In genomic region chr20:49693435-49694171, GRCh38 we compare ENCODE assay signal across 17 cellular contexts. TPM values are rescaled to one million over a fixed set of nuclear protein-coding genes. Genes with fewer than 3 reads are reported as not detected.
DNase-seq lines count a peak whose midpoint lies in the region; ATAC-seq, FAIRE-seq and TF ChIP-seq lines count a peak whose summit lies in the region.
"Had no signal": no experiment of that assay in that cellular context is flagged by ENCODE, and none has a peak within 500 bp of the region (broad histone marks: within the 10 kb centered on the region; RNA-seq: fewer than 3 reads in every experiment).

No MANE protein-coding gene starts in this region.

- 52 to 60% methylated on average over 5 of the region's 5 CpGs for WGBS in body of pancreas, 2 donors
- 90% methylated on average over 5 of the region's 5 CpGs for WGBS in HepG2 (ENCODE audit: low lambda C conversion rate)

- no peak for TF ChIP-seq RAD21 in HepG2 (CRISPR knock-in tag; IDR thresholded peaks at IDR 0.05)

- H3K4me2 ChIP-seq in HepG2 (ENCODE audit: low read depth, low read length), result no peak overlapping the region

- H3K4me3 Mint-ChIP-seq in activated T-cell treated with anti-CD3 and anti-CD28 coated beads, Interleukin-2, amount 50 U/mL, for 24 hours, result no peak overlapping the region
- H3K4me3 Mint-ChIP-seq: activated CD4-positive, alpha-beta memory T cell treated with anti-CD3 and anti-CD28 coated beads, Interleukin-2, amount 10 ng/mL, durations not matched to agents 7 days and 5 days; activated naive CD8-positive, alpha-beta T cell treated with anti-CD3 and anti-CD28 coated beads, Interleukin-2, amount 10 ng/mL, durations not matched to agents 7 days and 5 days; dendritic cell treated with granulocyte-macrophage colony-stimulating factor and Interleukin-4, amounts not matched to agents 40 ng/mL and 50 ng/mL, for 4 days had no signal

- TF ChIP-seq POLR2A in body of pancreas (IDR thresholded peaks at IDR 0.05) (no peak), HepG2 (IDR thresholded peaks at IDR 0.05; ENCODE audit: insufficient read depth in 1 of 2, low read depth in 2 of 2, low read length in 2 of 2) (no peak)

- H4K20me1 ChIP-seq in HepG2 (ENCODE audit: insufficient read depth, low read length), result peaks cover 20% of the 10 kb centered on the region

- no peak for FAIRE-seq in HepG2 (lab: Jason Lieb, UNC)

- H3K4me1 ChIP-seq in body of pancreas (peaks cover 90% of the 10 kb centered on the region), HepG2 (ENCODE audit: insufficient read depth, low read length) (peaks cover 97% of the 10 kb centered on the region)

- no peaks in the 10 kb centered on the region for H3K36me3 ChIP-seq in body of pancreas (replicated peaks in 1 of 2; ENCODE audit: insufficient read depth in 1 of 2, low read depth in 2 of 2)
- H3K36me3 ChIP-seq in HepG2 (replicated peaks in 1 of 2; ENCODE audit: control insufficient read depth in 1 of 2, insufficient read depth in 2 of 2, low read length in 2 of 2), result no peaks in the 10 kb centered on the region

- no peak overlapping the region for H3K27ac Mint-ChIP-seq in activated T-cell treated with anti-CD3 and anti-CD28 coated beads, Interleukin-2, amount 50 U/mL, for 24 hours
- H3K27ac Mint-ChIP-seq: activated CD4-positive, alpha-beta memory T cell treated with anti-CD3 and anti-CD28 coated beads, Interleukin-2, amount 10 ng/mL, durations not matched to agents 7 days and 5 days; activated naive CD8-positive, alpha-beta T cell treated with anti-CD3 and anti-CD28 coated beads, Interleukin-2, amount 10 ng/mL, durations not matched to agents 7 days and 5 days; dendritic cell treated with granulocyte-macrophage colony-stimulating factor and Interleukin-4, amounts not matched to agents 40 ng/mL and 50 ng/mL, for 4 days had no signal

- peaks cover 99% of the 10 kb centered on the region for H3K79me2 ChIP-seq in HepG2 (ENCODE audit: insufficient read depth, low read length)

- no peaks in the 10 kb centered on the region for H3K9me3 Mint-ChIP-seq in activated T-cell treated with anti-CD3 and anti-CD28 coated beads, Interleukin-2, amount 50 U/mL, for 24 hours
- H3K9me3 Mint-ChIP-seq: activated CD4-positive, alpha-beta memory T cell treated with anti-CD3 and anti-CD28 coated beads, Interleukin-2, amount 10 ng/mL, durations not matched to agents 7 days and 5 days; activated naive CD8-positive, alpha-beta T cell treated with anti-CD3 and anti-CD28 coated beads, Interleukin-2, amount 10 ng/mL, durations not matched to agents 7 days and 5 days; dendritic cell treated with granulocyte-macrophage colony-stimulating factor and Interleukin-4, amounts not matched to agents 40 ng/mL and 50 ng/mL, for 4 days had no signal

- no peak overlapping the region for H3K9ac ChIP-seq in HepG2 (ENCODE audit: insufficient read depth, low read depth, low read length)

- no peak overlapping the region for H2AFZ ChIP-seq in HepG2 (ENCODE audit: low read length)

- H3K9me3 ChIP-seq in body of pancreas (no peaks in the 10 kb centered on the region), HepG2 (ENCODE audit: low read length) (no peaks in the 10 kb centered on the region)

- TF ChIP-seq EP300 in HepG2 (IDR thresholded peaks at IDR 0.05; ENCODE audit: low read depth in 2 of 2, low read length in 2 of 2) (no peak), HepG2 (CRISPR knock-in tag; IDR thresholded peaks at IDR 0.05; ENCODE audit: borderline replicate concordance) (no peak)

- intact Hi-C loops in body of pancreas (cut with DNase I) (no loop called here), HepG2 (cut with micrococcal nuclease; ENCODE audit: unreplicated experiment) (no loop called here)

- CTCF ChIA-PET in HepG2 (lab: Yijun Ruan, JAX; ENCODE audit: low intra/inter-chr PET ratio, low total read pairs), result interaction anchor here (1.2 kb wide), 1 partner anchor 82 kb away, joined by 4 read pairs; no protein-coding TSS in a partner anchor

- H3K27me3 ChIP-seq in body of pancreas (no peaks in the 10 kb centered on the region), HepG2 (ENCODE audit: control insufficient read depth in 1 of 2, insufficient read depth in 2 of 2, low read length in 2 of 2) (no peaks in the 10 kb centered on the region)

- no peaks in the 10 kb centered on the region for H3K27me3 Mint-ChIP-seq in activated T-cell treated with anti-CD3 and anti-CD28 coated beads, Interleukin-2, amount 50 U/mL, for 24 hours
- H3K27me3 Mint-ChIP-seq: activated CD4-positive, alpha-beta memory T cell treated with anti-CD3 and anti-CD28 coated beads, Interleukin-2, amount 10 ng/mL, durations not matched to agents 7 days and 5 days; activated naive CD8-positive, alpha-beta T cell treated with anti-CD3 and anti-CD28 coated beads, Interleukin-2, amount 10 ng/mL, durations not matched to agents 7 days and 5 days; dendritic cell treated with granulocyte-macrophage colony-stimulating factor and Interleukin-4, amounts not matched to agents 40 ng/mL and 50 ng/mL, for 4 days had no signal

- ATAC-seq in body of pancreas (no peak), HepG2 (no peak)

- peak overlapping the region in 3 of 4 donors; percentile 46 to 95 (median 50) for H3K27ac ChIP-seq in body of pancreas
- H3K27ac ChIP-seq in HepG2 (ENCODE audit: extremely low read length, insufficient read depth, low read length), result peak overlapping the region; percentile 7

- DNase-seq in NCI-H526 (lab: John Stamatoyannopoulos, UW) (peak; percentile 94 to 96), body of pancreas (no peak), HepG2 (ENCODE audit: low spot score) (no peak), NCI-H82 treated with DMSO at 0.1 percent for 48 hours (lab: John Stamatoyannopoulos, UW; ENCODE audit: unreplicated experiment) (no peak), NCI-H1105 treated with DMSO at 0.1 percent for 48 hours (lab: John Stamatoyannopoulos, UW) (no peak), NCI-H2081 (lab: John Stamatoyannopoulos, UW) (no peak)
- no peak for DNase-seq in activated T-cell treated with anti-CD3 and anti-CD28 coated beads, Interleukin-2, amount 50 U/mL, for 24 hours
- DNase-seq: activated CD4-positive, alpha-beta memory T cell treated with anti-CD3 and anti-CD28 coated beads, Interleukin-2, amount 10 ng/mL, durations not matched to agents 7 days and 5 days; activated naive CD8-positive, alpha-beta T cell treated with anti-CD3 and anti-CD28 coated beads, Interleukin-2, amount 10 ng/mL, durations not matched to agents 7 days and 5 days; left ventricle myocardium superior; NCI-H1436 treated with DMSO at 0.1 percent for 48 hours; NCI-H2227 treated with DMSO at 0.1 percent for 48 hours; SHP77 treated with DMSO at 0.1 percent for 48 hours; stimulated activated CD4-positive, alpha-beta T cell treated with anti-CD3 and anti-CD28 coated beads, Interleukin-2, amount 100 ng/mL, for 48 hours; substantia nigra; T-helper 2 cell had no signal

- in situ Hi-C loops in HepG2 (cut with HindIII; ENCODE audit: extremely low pct_ligation_motif_present, low pct_unique_long_range_greater_than_20kb), result no loop called here

- peaks cover 12% of the 10 kb centered on the region for H3K36me3 Mint-ChIP-seq in activated T-cell treated with anti-CD3 and anti-CD28 coated beads, Interleukin-2, amount 50 U/mL, for 24 hours (ENCODE audit: low read depth)

- TF ChIP-seq CTCF in body of pancreas (IDR thresholded peaks at IDR 0.05), result no peak
- no peak for TF ChIP-seq CTCF in HepG2 (CRISPR knock-in tag; IDR thresholded peaks at IDR 0.05)

- BruUV-seq in HepG2 (replicated peaks; lab: Mats Ljungman, UMichigan), result no TSS peak

- POLR2A ChIA-PET in HepG2 (lab: Yijun Ruan, JAX), result interaction anchor here (1.0 to 3.5 kb wide), 2 partner anchors 13 to 18 kb away, joined by 3 to 35 read pairs; no protein-coding TSS in a partner anchor

- peaks cover 61% of the 10 kb centered on the region for H3K4me1 Mint-ChIP-seq in activated T-cell treated with anti-CD3 and anti-CD28 coated beads, Interleukin-2, amount 50 U/mL, for 24 hours (ENCODE audit: low read depth)

- H3K4me3 ChIP-seq in body of pancreas (no peak overlapping the region), HepG2 (replicated peaks in 1 of 3; ENCODE audit: insufficient read depth in 1 of 3, low read depth in 2 of 3, low read length in 3 of 3) (no peak overlapping the region)

TF ChIP-seq in HepG2, 621 proteins besides CTCF, POLR2A, EP300 and RAD21 (continues in another document):
- TF ChIP-seq, protein P1, sequence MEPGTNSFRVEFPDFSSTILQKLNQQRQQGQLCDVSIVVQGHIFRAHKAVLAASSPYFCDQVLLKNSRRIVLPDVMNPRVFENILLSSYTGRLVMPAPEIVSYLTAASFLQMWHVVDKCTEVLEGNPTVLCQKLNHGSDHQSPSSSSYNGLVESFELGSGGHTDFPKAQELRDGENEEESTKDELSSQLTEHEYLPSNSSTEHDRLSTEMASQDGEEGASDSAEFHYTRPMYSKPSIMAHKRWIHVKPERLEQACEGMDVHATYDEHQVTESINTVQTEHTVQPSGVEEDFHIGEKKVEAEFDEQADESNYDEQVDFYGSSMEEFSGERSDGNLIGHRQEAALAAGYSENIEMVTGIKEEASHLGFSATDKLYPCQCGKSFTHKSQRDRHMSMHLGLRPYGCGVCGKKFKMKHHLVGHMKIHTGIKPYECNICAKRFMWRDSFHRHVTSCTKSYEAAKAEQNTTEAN (CRISPR knock-in tag; conservative IDR thresholded peaks at IDR 0.05), result no peak
- TF ChIP-seq POGZ (CRISPR knock-in tag; IDR thresholded peaks at IDR 0.05), result 0 out of 2 replicates have a peak, but pooled peaks have one; percentile 5

RNA-seq across cellular contexts. Expression of gene B4GALT5, which starts 20.1 kb away (rescaled TPM):
- 10 to 100 TPM in 1 of 2 donors, 1 to 10 TPM in 1; 9.3 to 12.2 TPM for total RNA-seq in body of pancreas
- total RNA-seq in HepG2 (2016; rRNA removed; fragmentation: Illumina TruSeq; extraction: Trizol), result 26.7 and 30.9 TPM in 2 replicates
- 8.0 and 8.5 TPM in 2 replicates for total RNA-seq in HepG2 (2016; cell fraction: cytosol; rRNA removed; fragmentation: Illumina TruSeq; extraction: Trizol; ENCODE audit: low read depth)
- 22.9 and 29.9 TPM in 2 replicates for total RNA-seq in HepG2 (2016; cell fraction: insoluble cytoplasmic fraction; rRNA removed; fragmentation: Illumina TruSeq; extraction: Trizol)
- total RNA-seq in HepG2 (2016; cell fraction: membrane; rRNA removed; fragmentation: Illumina TruSeq; extraction: Trizol), result 33.9 and 36.1 TPM in 2 replicates
- total RNA-seq in HepG2 (2016; cell fraction: nucleus; rRNA removed; fragmentation: Illumina TruSeq; extraction: Trizol), result 27.2 and 29.5 TPM in 2 replicates
- 27.3 and 29.3 TPM in 2 replicates for polyA plus RNA-seq in HepG2 (2011; rRNA removed)
- 18.3 and 27.5 TPM in 2 replicates for polyA plus RNA-seq in HepG2 (2011; cell fraction: cytosol; rRNA removed)
- 11.9 and 15.8 TPM in 2 replicates for polyA plus RNA-seq in HepG2 (2011; cell fraction: nucleus; rRNA removed)
- polyA plus RNA-seq in HepG2 (2012), result 18.1 and 19.7 TPM in 2 replicates
- polyA plus RNA-seq in HepG2 (2016; cell fraction: cytosol; fragmentation: Illumina TruSeq; extraction: Trizol; ENCODE audit: low read depth), result 5.4 and 5.7 TPM in 2 replicates
- 22.6 and 24.2 TPM in 2 replicates for polyA plus RNA-seq in HepG2 (2016; cell fraction: insoluble cytoplasmic fraction; fragmentation: Illumina TruSeq; extraction: Trizol; ENCODE audit: low read depth)
- polyA plus RNA-seq in HepG2 (2016; cell fraction: membrane; fragmentation: Illumina TruSeq; extraction: Trizol; ENCODE audit: low read depth), result 22.9 and 23.5 TPM in 2 replicates
- polyA plus RNA-seq in HepG2 (2016; cell fraction: nucleus; fragmentation: Illumina TruSeq; extraction: Trizol; ENCODE audit: insufficient read depth, low read depth), result 42.1 and 46.2 TPM in 2 replicates
- 38.2 and 60.8 TPM in 2 replicates for polyA minus RNA-seq in HepG2 (2011; rRNA and poly(A)+ RNA removed; ENCODE audit: low replicate concordance)
- 22.1 and 24.1 TPM in 2 replicates for polyA minus RNA-seq in HepG2 (2011; cell fraction: cytosol; rRNA and poly(A)+ RNA removed)
- 13.5 and 18.5 TPM in 2 replicates for polyA minus RNA-seq in HepG2 (2011; cell fraction: nucleus; rRNA and poly(A)+ RNA removed)

Comparison
In these comparisons a context has a peak if more than half of its experiments do, and no peak if none do; other contexts are left out.
1. DNase-seq: peak in NCI-H526 (2 of 2); none in body of pancreas (0 of 4), HepG2 (single experiment), activated T-cell treated with anti-CD3 and anti-CD28 coated beads, Interleukin-2, amount 50 U/mL, for 24 hours (single experiment), NCI-H82 treated with DMSO at 0.1 percent for 48 hours (single experiment), NCI-H1105 treated with DMSO at 0.1 percent for 48 hours (single experiment) and NCI-H2081 (0 of 2).